Comparison of ENCODE assay signal across 28 cellular contexts in the genomic region with DNA sequence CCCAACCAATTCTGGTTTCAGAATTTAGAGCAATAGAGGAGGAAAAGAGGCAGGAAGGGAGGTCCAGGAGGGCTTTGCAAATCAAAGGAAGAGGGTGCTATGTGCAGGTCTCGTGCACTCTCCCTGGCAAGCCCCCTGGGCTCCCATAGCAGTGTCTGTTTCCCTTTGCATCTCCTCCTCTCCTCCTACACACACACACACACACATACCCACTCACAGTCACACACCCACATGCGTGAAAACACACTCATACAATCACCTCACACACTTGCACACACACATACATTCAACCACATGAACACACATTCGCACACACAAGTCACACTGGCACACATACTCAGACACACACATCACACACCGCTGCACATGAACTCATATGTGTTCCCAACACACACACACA.
"Had no signal": no experiment of that assay in that cellular context is flagged by ENCODE, and none has a peak within 500 bp of the region (broad histone marks: within the 10 kb centered on the region; RNA-seq: fewer than 3 reads in every experiment).

No MANE protein-coding gene starts in this region.

- H3K4me2 ChIP-seq: hepatocyte had no signal

- H3K27me3 ChIP-seq: dorsolateral prefrontal cortex, gastrocnemius medialis, hepatocyte, neutrophil, pancreas, sigmoid colon, transverse colon had no signal

- DNase-seq: activated CD4-positive, alpha-beta memory T cell treated with anti-CD3 and anti-CD28 coated beads for 36 hours; activated CD4-positive, alpha-beta T cell treated with anti-CD3 and anti-CD28 coated beads, Interleukin-2, amount 10 ng/mL, durations not matched to agents 24 days and 14 days; activated CD4-positive, CD25-positive, alpha-beta regulatory T cell treated with anti-CD3 and anti-CD28 coated beads, Interleukin-2, amount 50 U/mL, for 72 hours; activated T-cell treated with anti-CD3 and anti-CD28 coated beads, Interleukin-2, amount 50 U/mL, for 48 hours; anterior cingulate cortex; dorsolateral prefrontal cortex; effector memory CD4-positive, alpha-beta T cell; erythroblast; gastrocnemius medialis; kidney; left colon; mesendoderm; mucosa of descending colon; pancreas; psoas muscle; small intestine; stimulated activated CD4-positive, alpha-beta T cell treated with anti-CD3 and anti-CD28 coated beads, Interleukin-1b, Interleukin-23, amount 100 ng/mL, for 48 hours; stimulated activated naive B cell treated with anti-CD40 and anti-IgM and Interleukin-4, amounts not matched to agents 10 μg/mL and 1 μg/mL and 100 μg/mL, for 72 hours; T-helper 2 cell; transverse colon had no signal

- H3K4me1 ChIP-seq: gastrocnemius medialis, pancreas, psoas muscle, sigmoid colon, transverse colon had no signal

- H2AFZ ChIP-seq: hepatocyte had no signal

- H3K4me3 Mint-ChIP-seq: activated CD4-positive, alpha-beta memory T cell treated with anti-CD3 and anti-CD28 coated beads for 36 hours; activated CD4-positive, alpha-beta T cell treated with anti-CD3 and anti-CD28 coated beads, Interleukin-2, amount 10 ng/mL, durations not matched to agents 24 days and 14 days; activated naive CD8-positive, alpha-beta T cell; nephron; stimulated activated naive B cell treated with anti-CD40 and anti-IgM and Interleukin-4, amounts not matched to agents 10 μg/mL and 1 μg/mL and 100 μg/mL, for 72 hours had no signal

- H3K4me1 Mint-ChIP-seq: activated CD4-positive, alpha-beta T cell treated with anti-CD3 and anti-CD28 coated beads, Interleukin-2, amount 10 ng/mL, durations not matched to agents 24 days and 14 days had no signal

- H3K27ac ChIP-seq: dorsolateral prefrontal cortex, gastrocnemius medialis, hepatocyte, neutrophil, pancreas, psoas muscle, sigmoid colon, transverse colon had no signal

- H3K27me3 Mint-ChIP-seq: activated naive CD8-positive, alpha-beta T cell had no signal

- H3K79me2 ChIP-seq: hepatocyte had no signal

- ATAC-seq: gastrocnemius medialis; left colon; mucosa of descending colon; pancreas; psoas muscle; SK-N-SH treated with all-trans-retinoic acid at 6 μM for 48 hours; stimulated activated naive B cell treated with anti-CD40 and anti-IgM and Interleukin-4, amounts not matched to agents 10 μg/mL and 1 μg/mL and 100 μg/mL, for 72 hours had no signal

- H3K9me3 ChIP-seq: gastrocnemius medialis, mucosa of descending colon, neutrophil, pancreas, psoas muscle, sigmoid colon, transverse colon had no signal

- H3K4me3 ChIP-seq: dorsolateral prefrontal cortex, gastrocnemius medialis, hepatocyte, mucosa of descending colon, pancreas, psoas muscle, sigmoid colon, transverse colon had no signal

- H3K36me3 Mint-ChIP-seq: activated CD4-positive, alpha-beta memory T cell treated with anti-CD3 and anti-CD28 coated beads for 36 hours; activated naive CD8-positive, alpha-beta T cell had no signal

- H3K27ac Mint-ChIP-seq: activated CD4-positive, alpha-beta memory T cell treated with anti-CD3 and anti-CD28 coated beads for 36 hours; activated CD4-positive, alpha-beta T cell treated with anti-CD3 and anti-CD28 coated beads, Interleukin-2, amount 10 ng/mL, durations not matched to agents 24 days and 14 days; activated naive CD8-positive, alpha-beta T cell; activated T-helper 2 cell treated with anti-CD3 and anti-CD28 coated beads, Interferon-gamma antibody, Interleukin-2, Interleukin-4, amounts not matched to agents 10 μg/mL and 5 μg/mL and 100 μg/mL, durations not matched to agents 14 hours and 24 hours and 36 hours; nephron; stimulated activated naive B cell treated with anti-CD40 and anti-IgM and Interleukin-4, amounts not matched to agents 10 μg/mL and 1 μg/mL and 100 μg/mL, for 72 hours had no signal

- H3K36me3 ChIP-seq: gastrocnemius medialis, neutrophil, pancreas, sigmoid colon, transverse colon had no signal

- FAIRE-seq: colon, kidney, pancreas, small intestine had no signal
